In the genomic region with DNA sequence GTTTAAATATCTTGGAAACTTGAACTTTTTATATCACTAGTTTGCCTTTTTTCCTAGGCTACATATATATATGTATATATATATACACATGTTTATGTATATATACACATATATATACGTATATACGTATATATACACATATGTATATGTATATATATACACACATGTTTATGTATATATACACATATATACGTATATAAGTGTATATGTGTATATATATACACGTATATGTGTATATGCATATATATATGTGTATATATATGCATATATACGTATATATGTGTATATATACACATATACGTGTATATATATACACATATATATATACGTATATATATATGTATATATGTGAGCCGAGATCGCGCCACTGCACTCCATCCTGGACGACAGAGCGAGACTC, we compare ENCODE assay signal across 12 cellular contexts. TPM values are rescaled to one million over a fixed set of nuclear protein-coding genes. Genes with fewer than 3 reads are reported as not detected.
DNase-seq lines count a peak whose midpoint lies in the region; ATAC-seq, FAIRE-seq and TF ChIP-seq lines count a peak whose summit lies in the region.
"Had no signal": no experiment of that assay in that cellular context is flagged by ENCODE, and none has a peak within 500 bp of the region (broad histone marks: within the 10 kb centered on the region; RNA-seq: fewer than 3 reads in every experiment).

No MANE protein-coding gene starts in this region.

- H3K9me2 ChIP-seq in hepatocyte (replicated peaks; ENCODE audit: insufficient read depth), result no peaks in the 10 kb centered on the region

- peak overlapping the region; percentile 75 for H3K4me3 Mint-ChIP-seq in activated T-helper 17 cell treated with anti-CD3 and anti-CD28 coated beads, Interleukin-2, amount 50 U/mL, for 72 hours

- H3K27me3 ChIP-seq in hepatocyte (no peaks in the 10 kb centered on the region), thyroid gland (no peaks in the 10 kb centered on the region), esophagus muscularis mucosa (no peaks in the 10 kb centered on the region), stomach (no peaks in the 10 kb centered on the region)
- H3K27me3 ChIP-seq: BLaER1 had no signal

- H3K4me2 ChIP-seq in hepatocyte, result no peak overlapping the region
- H3K4me2 ChIP-seq: BLaER1 had no signal

- ATAC-seq in activated T-helper 17 cell treated with anti-CD3 and anti-CD28 coated beads, Interleukin-2, amount 50 U/mL, for 72 hours (replicated peaks), result no peak

- peak; percentile 76 for FAIRE-seq in G401.6 (lab: Jason Lieb, UNC)
- no peak for FAIRE-seq in urothelium cell line (lab: Jason Lieb, UNC)

- H3K79me2 ChIP-seq in hepatocyte, result peaks cover 99% of the 10 kb centered on the region

- H3K4me1 ChIP-seq in hepatocyte (ENCODE audit: insufficient read depth) (peaks cover 32% of the 10 kb centered on the region), thyroid gland (peaks cover 59 to 65% of the 10 kb centered on the region in 2 donors), esophagus muscularis mucosa (peaks cover 35 to 86% (median 52%) of the 10 kb centered on the region in 4 donors), stomach (peaks cover 12 to 81% (median 49%) of the 10 kb centered on the region in 4 donors)
- H3K4me1 ChIP-seq: BLaER1 had no signal

- H3K36me3 ChIP-seq in hepatocyte (replicated peaks; ENCODE audit: insufficient read depth, low read depth) (no peaks in the 10 kb centered on the region), thyroid gland (no peaks in the 10 kb centered on the region), esophagus muscularis mucosa (peaks cover 0 to 8% (median 0%) of the 10 kb centered on the region in 4 donors), stomach (peaks cover 0 to 8% (median 0%) of the 10 kb centered on the region in 4 donors)
- H3K36me3 ChIP-seq: HAP-1 had no signal

- H3K4me1 Mint-ChIP-seq in activated T-helper 17 cell treated with anti-CD3 and anti-CD28 coated beads, Interleukin-2, amount 50 U/mL, for 72 hours, result peaks cover 64% of the 10 kb centered on the region

- H3K4me3 ChIP-seq in hepatocyte (no peak overlapping the region), thyroid gland (replicated peaks in 1 of 3) (no peak overlapping the region), esophagus muscularis mucosa (no peak overlapping the region), stomach (no peak overlapping the region)
- H3K4me3 ChIP-seq: BLaER1, HAP-1 had no signal

- TF ChIP-seq POLR2A in thyroid gland (IDR thresholded peaks at IDR 0.05) (no peak), esophagus muscularis mucosa (IDR thresholded peaks at IDR 0.05; ENCODE audit: low read depth) (no peak), stomach (IDR thresholded peaks at IDR 0.05) (no peak)

- H3K27ac ChIP-seq in hepatocyte (peak overlapping the region; percentile 94), thyroid gland (peak overlapping the region in 2 of 3 donors; percentile 79 to 90), esophagus muscularis mucosa (replicated peaks in 1 of 4) (no peak overlapping the region), stomach (peak overlapping the region in 1 of 5 donors; percentile 62)
- H3K27ac ChIP-seq: BLaER1 had no signal

- H2AFZ ChIP-seq in hepatocyte, result no peak overlapping the region

- H3K27me3 Mint-ChIP-seq in activated T-helper 17 cell treated with anti-CD3 and anti-CD28 coated beads, Interleukin-2, amount 50 U/mL, for 72 hours, result no peaks in the 10 kb centered on the region

- H3K9me3 ChIP-seq in hepatocyte (ENCODE audit: low read depth) (no peaks in the 10 kb centered on the region), thyroid gland (no peaks in the 10 kb centered on the region), esophagus muscularis mucosa (no peaks in the 10 kb centered on the region), stomach (no peaks in the 10 kb centered on the region)
- H3K9me3 ChIP-seq: BLaER1, HAP-1 had no signal

- no peak overlapping the region for H3K27ac Mint-ChIP-seq in activated T-helper 17 cell treated with anti-CD3 and anti-CD28 coated beads, Interleukin-2, amount 50 U/mL, for 72 hours

- H3K36me3 Mint-ChIP-seq in activated T-helper 17 cell treated with anti-CD3 and anti-CD28 coated beads, Interleukin-2, amount 50 U/mL, for 72 hours (ENCODE audit: low read depth), result peaks cover 42% of the 10 kb centered on the region

- intact Hi-C loops in thyroid gland (cut with DNase I), result no loop called here
- intact Hi-C loops in esophagus muscularis mucosa (cut with DNase I), result no loop called here
- intact Hi-C loops in stomach (cut with DNase I; ENCODE audit: low total_unique reads), result no loop called here

- WGBS in hepatocyte (ENCODE audit: low lambda C conversion rate, missing lambda C conversion rate), result 100% methylated on average over 9 of the region's 12 CpGs
- WGBS in thyroid gland, 2 donors, result 92 to 94% methylated on average over 12 of the region's 12 CpGs
- WGBS in esophagus muscularis mucosa, result 83% methylated on average over 12 of the region's 12 CpGs
- 87 to 93% (median 90%) methylated on average over 12 of the region's 12 CpGs for WGBS in stomach, 5 donors

- peaks cover 11% of the 10 kb centered on the region for H4K20me1 ChIP-seq in hepatocyte (ENCODE audit: insufficient read depth, poor library complexity, severe bottlenecking)

- TF ChIP-seq EP300 in esophagus muscularis mucosa (IDR thresholded peaks at IDR 0.05) (no peak), stomach (IDR thresholded peaks at IDR 0.05) (no peak)

- H3K9me3 Mint-ChIP-seq in activated T-helper 17 cell treated with anti-CD3 and anti-CD28 coated beads, Interleukin-2, amount 50 U/mL, for 72 hours, result no peaks in the 10 kb centered on the region

- TF ChIP-seq CTCF in hepatocyte (IDR thresholded peaks at IDR 0.05; ENCODE audit: poor library complexity) (no peak), thyroid gland (IDR thresholded peaks at IDR 0.05) (no peak), esophagus muscularis mucosa (IDR thresholded peaks at IDR 0.05) (no peak), stomach (IDR thresholded peaks at IDR 0.05) (no peak)

- no peak for DNase-seq in hepatocyte (ENCODE audit: low spot score)
- no peak for DNase-seq in thyroid gland
- DNase-seq in esophagus muscularis mucosa (ENCODE audit: extremely low spot score), result no peak
- no peak for DNase-seq in urothelium cell line (ENCODE audit: low spot score)
- no peak for DNase-seq in stomach
- DNase-seq: DMS53, GOT3, IMR-90 had no signal

RNA-seq across cellular contexts. Expression of a gene that starts 10.1 kb away (rescaled TPM):
- 100 to 1,000 TPM in 1 of 2 donors, 10 to 100 TPM in 1; 77.6 to 128 TPM for total RNA-seq in activated T-helper 17 cell treated with anti-CD3 and anti-CD28 coated beads, Interleukin-2, amount 50 U/mL, for 72 hours
- total RNA-seq in hepatocyte, result 61.1 and 65.3 TPM in 2 replicates
- polyA plus RNA-seq in hepatocyte, result 38.8 and 40.8 TPM in 2 replicates
- 100 to 1,000 TPM; 108 to 325 (median 201) TPM for total RNA-seq in thyroid gland
- total RNA-seq in esophagus muscularis mucosa, result 100 to 1,000 TPM; 135 to 184 (median 145) TPM
- total RNA-seq in stomach, result 10 to 100 TPM; 21.6 to 92.0 (median 56.5) TPM
- polyA plus RNA-seq in stomach, result 10 to 100 TPM; 19.8 to 31.8 (median 30.8) TPM

RNA-seq across cellular contexts. Expression of a gene that starts 34.5 kb away (rescaled TPM):
- 100 to 1,000 TPM in 1 of 2 donors, 10 to 100 TPM in 1; 78.2 to 103 TPM for total RNA-seq in activated T-helper 17 cell treated with anti-CD3 and anti-CD28 coated beads, Interleukin-2, amount 50 U/mL, for 72 hours
- total RNA-seq in hepatocyte, result 239 and 245 TPM in 2 replicates
- 86.7 and 94.3 TPM in 2 replicates for polyA plus RNA-seq in hepatocyte
- total RNA-seq in thyroid gland, result 100 to 1,000 TPM; 240 to 522 (median 435) TPM
- 100 to 1,000 TPM in 2 of 4 donors, 10 to 100 TPM in 2; 82.3 to 154 (median 116) TPM for total RNA-seq in esophagus muscularis mucosa
- 100 to 1,000 TPM in 4 of 5 donors, 10 to 100 TPM in 1; 60.7 to 235 (median 111) TPM for total RNA-seq in stomach
- polyA plus RNA-seq in stomach, result 10 to 100 TPM; 13.4 to 36.1 (median 24.5) TPM

RNA-seq across cellular contexts. Expression of a gene that starts 42.8 kb away (rescaled TPM):
- total RNA-seq in activated T-helper 17 cell treated with anti-CD3 and anti-CD28 coated beads, Interleukin-2, amount 50 U/mL, for 72 hours, result 100 to 1,000 TPM in 1 of 2 donors, 10 to 100 TPM in 1; 80.2 to 110 TPM
- total RNA-seq in hepatocyte (57.1 and 57.7 TPM in 2 replicates), thyroid gland (10 to 100 TPM; 47.3 to 77.3 (median 62.1) TPM), esophagus muscularis mucosa (10 to 100 TPM; 35.3 to 54.2 (median 49.4) TPM), stomach (10 to 100 TPM; 35.6 to 95.1 (median 47.4) TPM)
- polyA plus RNA-seq in hepatocyte (80.6 and 85.0 TPM in 2 replicates), stomach (10 to 100 TPM; 40.9 to 98.7 (median 63.7) TPM)

Comparison
In these comparisons a context has a peak if more than half of its experiments do, and no peak if none do; other contexts are left out.
1. H3K27ac ChIP-seq: peak in hepatocyte (single experiment) and thyroid gland (2 of 3); none in esophagus muscularis mucosa (0 of 4).